In genomic region chr1:24474193-24474592, GRCh38 we compare ENCODE assay signal across 26 cellular contexts. TPM values are rescaled to one million over a fixed set of nuclear protein-coding genes. Genes with fewer than 3 reads are reported as not detected.
"Had no signal": no experiment of that assay in that cellular context is flagged by ENCODE, and none has a peak within 500 bp of the region (broad histone marks: within the 10 kb centered on the region; RNA-seq: fewer than 3 reads in every experiment).

No MANE protein-coding gene starts in this region.

- H3K27me3 Mint-ChIP-seq: activated CD4-positive, alpha-beta T cell treated with anti-CD3 and anti-CD28 coated beads for 36 hours; activated CD4-positive, alpha-beta T cell treated with anti-CD3 and anti-CD28 coated beads, Interleukin-2, amount 10 ng/mL, durations not matched to agents 7 days and 5 days; activated naive CD4-positive, alpha-beta T cell treated with anti-CD3 and anti-CD28 coated beads, Interleukin-2, amount 10 ng/mL, durations not matched to agents 7 days and 5 days; activated naive CD8-positive, alpha-beta T cell treated with anti-CD3 and anti-CD28 coated beads for 36 hours; activated T-cell treated with anti-CD3 and anti-CD28 coated beads, Interleukin-2, amount 50 U/mL, for 24 hours had no signal

- H3K36me3 ChIP-seq: brain microvascular endothelial cell, SJCRH30 had no signal

- H3K27ac ChIP-seq: brain microvascular endothelial cell, SJCRH30, SK-N-MC had no signal

- H3K4me3 Mint-ChIP-seq: activated CD4-positive, alpha-beta T cell treated with anti-CD3 and anti-CD28 coated beads for 36 hours; activated CD4-positive, alpha-beta T cell treated with anti-CD3 and anti-CD28 coated beads, Interleukin-2, amount 10 ng/mL, durations not matched to agents 7 days and 5 days; activated CD8-positive, alpha-beta T cell treated with anti-CD3 and anti-CD28 coated beads, Interleukin-2, amount 10 ng/mL, durations not matched to agents 7 days and 5 days; activated naive CD4-positive, alpha-beta T cell treated with anti-CD3 and anti-CD28 coated beads, Interleukin-2, amount 10 ng/mL, durations not matched to agents 7 days and 5 days; activated naive CD8-positive, alpha-beta T cell treated with anti-CD3 and anti-CD28 coated beads for 36 hours; activated T-cell treated with anti-CD3 and anti-CD28 coated beads, Interleukin-2, amount 50 U/mL, for 24 hours; activated T-helper 1 cell treated with anti-CD3 and anti-CD28 coated beads, Interleukin-12 subunit alpha, Interleukin-12 subunit beta, Interleukin-2, Interleukin-4 antibody, amounts not matched to agents 30 ng/mL and 10 ng/mL and 1 ng/mL, durations not matched to agents 14 hours and 24 hours and 36 hours had no signal

- H3K9me3 ChIP-seq: SJCRH30 had no signal

- H3K4me1 ChIP-seq: SJCRH30 had no signal

- H3K4me3 ChIP-seq: SJCRH30, SK-N-MC had no signal

- DNase-seq: activated CD4-positive, alpha-beta T cell treated with anti-CD3 and anti-CD28 coated beads for 36 hours; activated CD4-positive, alpha-beta T cell treated with anti-CD3 and anti-CD28 coated beads, Interleukin-2, amount 10 ng/mL, durations not matched to agents 7 days and 5 days; activated CD4-positive, alpha-beta T cell treated with anti-CD3 and anti-CD28 coated beads, Interleukin-2, amount 50 U/mL, for 48 hours; activated CD8-positive, alpha-beta T cell treated with anti-CD3 and anti-CD28 coated beads, Interleukin-2, amount 10 ng/mL, durations not matched to agents 7 days and 5 days; activated gamma-delta T cell treated with Interleukin-2 at 50 U/mL for 16 hours; activated naive CD4-positive, alpha-beta T cell treated with anti-CD3 and anti-CD28 coated beads, Interleukin-2, amount 10 ng/mL, durations not matched to agents 7 days and 5 days; activated naive CD8-positive, alpha-beta T cell treated with anti-CD3 and anti-CD28 coated beads for 36 hours; activated T-cell treated with anti-CD3 and anti-CD28 coated beads, Interleukin-2, amount 50 U/mL, for 24 hours; amniotic stem cell; aorta; brain microvascular endothelial cell; central memory CD4-positive, alpha-beta T cell; NCI-H1105; NCI-H1417 treated with DMSO at 0.1 percent for 48 hours; NCI-H1694; NCI-H1930; NCI-H2081 treated with DMSO at 0.1 percent for 48 hours; NCI-H345; NCI-H524 treated with DMSO at 0.1 percent for 48 hours; SHP77; SJCRH30; T1000 had no signal

- H3K9me3 Mint-ChIP-seq: activated CD4-positive, alpha-beta T cell treated with anti-CD3 and anti-CD28 coated beads, Interleukin-2, amount 10 ng/mL, durations not matched to agents 7 days and 5 days; activated naive CD4-positive, alpha-beta T cell treated with anti-CD3 and anti-CD28 coated beads, Interleukin-2, amount 10 ng/mL, durations not matched to agents 7 days and 5 days; activated naive CD8-positive, alpha-beta T cell treated with anti-CD3 and anti-CD28 coated beads for 36 hours; activated T-cell treated with anti-CD3 and anti-CD28 coated beads, Interleukin-2, amount 50 U/mL, for 24 hours; activated T-helper 1 cell treated with anti-CD3 and anti-CD28 coated beads, Interleukin-12 subunit alpha, Interleukin-12 subunit beta, Interleukin-2, Interleukin-4 antibody, amounts not matched to agents 30 ng/mL and 10 ng/mL and 1 ng/mL, durations not matched to agents 14 hours and 24 hours and 36 hours had no signal

- H3K27me3 ChIP-seq: brain microvascular endothelial cell had no signal

- H3K27ac Mint-ChIP-seq: activated CD4-positive, alpha-beta T cell treated with anti-CD3 and anti-CD28 coated beads for 36 hours; activated CD4-positive, alpha-beta T cell treated with anti-CD3 and anti-CD28 coated beads, Interleukin-2, amount 10 ng/mL, durations not matched to agents 7 days and 5 days; activated CD8-positive, alpha-beta T cell treated with anti-CD3 and anti-CD28 coated beads, Interleukin-2, amount 10 ng/mL, durations not matched to agents 7 days and 5 days; activated naive CD4-positive, alpha-beta T cell treated with anti-CD3 and anti-CD28 coated beads, Interleukin-2, amount 10 ng/mL, durations not matched to agents 7 days and 5 days; activated naive CD8-positive, alpha-beta T cell treated with anti-CD3 and anti-CD28 coated beads for 36 hours; activated T-cell treated with anti-CD3 and anti-CD28 coated beads, Interleukin-2, amount 50 U/mL, for 24 hours; activated T-helper 1 cell treated with anti-CD3 and anti-CD28 coated beads, Interleukin-12 subunit alpha, Interleukin-12 subunit beta, Interleukin-2, Interleukin-4 antibody, amounts not matched to agents 30 ng/mL and 10 ng/mL and 1 ng/mL, durations not matched to agents 14 hours and 24 hours and 36 hours had no signal

- ATAC-seq: activated CD4-positive, alpha-beta T cell treated with anti-CD3 and anti-CD28 coated beads for 36 hours; activated CD4-positive, CD25-positive, alpha-beta regulatory T cell treated with anti-CD3 and anti-CD28 coated beads, Interleukin-2, amount 50 U/mL, for 24 hours; activated CD8-positive, alpha-beta T cell treated with anti-CD3 and anti-CD28 coated beads, Interleukin-2, amount 10 ng/mL, durations not matched to agents 7 days and 5 days; Panc1 had no signal

RNA-seq across cellular contexts. Expression of gene NIPAL3, which starts 58.6 kb away (rescaled TPM):
- total RNA-seq: SJCRH30 had no signal
